ENCODE assay signal across 1 cellular context in genomic region chr5:72817076-72817476, GRCh38.
A peak's percentile ranks its signal among the peaks of the same experiment; 100 is the strongest.
TF ChIP-seq lines count a peak whose summit lies in the region.

No MANE protein-coding gene starts in this region.

TF ChIP-seq in H1, 55 proteins besides CTCF, POLR2A, EP300 and RAD21:
- TF ChIP-seq MAX (IDR thresholded peaks at IDR 0.05) (0 out of 2 replicates have a peak, but pooled peaks have one; percentile 3), KDM1A (IDR thresholded peaks at IDR 0.05; ENCODE audit: borderline replicate concordance, low read length) (no peak)
TF ChIP-seq in H1: peak in this region for 1.
